16 cellular contexts compared by ENCODE assay signal in genomic region chr19:42288881-42289555, GRCh38. TPM values are rescaled to one million over a fixed set of nuclear protein-coding genes. Genes with fewer than 3 reads are reported as not detected.
"Had no signal": no experiment of that assay in that cellular context is flagged by ENCODE, and none has a peak within 500 bp of the region (broad histone marks: within the 10 kb centered on the region; RNA-seq: fewer than 3 reads in every experiment).

No MANE protein-coding gene starts in this region.

- H2AFZ ChIP-seq: hepatocyte had no signal

- H3K4me3 ChIP-seq: adrenal gland, hepatocyte, left ventricle myocardium inferior, thyroid gland, uterus had no signal

- H3K27ac ChIP-seq: adrenal gland, hepatocyte, left ventricle myocardium inferior, thyroid gland, uterus had no signal

- DNase-seq: activated CD4-positive, alpha-beta T cell treated with anti-CD3 and anti-CD28 coated beads, Interleukin-2, amount 50 U/mL, for 1 hour; activated CD4-positive, CD25-positive, alpha-beta regulatory T cell; activated CD8-positive, alpha-beta memory T cell treated with anti-CD3 and anti-CD28 coated beads for 24 hours; activated naive CD4-positive, alpha-beta T cell treated with anti-CD3 and anti-CD28 coated beads, Interleukin-2, amount 10 ng/mL, durations not matched to agents 7 days and 5 days; left ventricle myocardium inferior; stimulated activated CD4-positive, alpha-beta T cell treated with anti-CD3 and anti-CD28 coated beads, Interleukin-2, amount 100 ng/mL, for 48 hours; stimulated activated naive B cell treated with anti-CD40 and anti-IgM and Interleukin-4, amounts not matched to agents 10 μg/mL and 1 μg/mL and 100 μg/mL, for 72 hours; T-helper 2 cell; thyroid gland; uterus had no signal

- H3K36me3 ChIP-seq: uterus had no signal

- H3K9me3 ChIP-seq: adrenal gland, left ventricle myocardium inferior, thyroid gland, uterus had no signal

- H3K27me3 ChIP-seq: adrenal gland, hepatocyte, thyroid gland, uterus had no signal

- ATAC-seq: esophagus mucosa; stimulated activated naive B cell treated with anti-CD40 and anti-IgM and Interleukin-4, amounts not matched to agents 10 μg/mL and 1 μg/mL and 100 μg/mL, for 72 hours had no signal

- H3K4me2 ChIP-seq: hepatocyte had no signal

RNA-seq across cellular contexts. Expression of gene PRR19, which starts 12.9 kb away (rescaled TPM):
- total RNA-seq: left ventricle myocardium inferior had no signal

RNA-seq across cellular contexts. Expression of gene TMEM145, which starts 24.1 kb away (rescaled TPM):
- total RNA-seq: osteoblast, pulmonary artery endothelial cell had no signal
- polyA plus RNA-seq: hepatocyte, keratinocyte had no signal
